ENCODE assay signal across 10 cellular contexts in the genomic region with DNA sequence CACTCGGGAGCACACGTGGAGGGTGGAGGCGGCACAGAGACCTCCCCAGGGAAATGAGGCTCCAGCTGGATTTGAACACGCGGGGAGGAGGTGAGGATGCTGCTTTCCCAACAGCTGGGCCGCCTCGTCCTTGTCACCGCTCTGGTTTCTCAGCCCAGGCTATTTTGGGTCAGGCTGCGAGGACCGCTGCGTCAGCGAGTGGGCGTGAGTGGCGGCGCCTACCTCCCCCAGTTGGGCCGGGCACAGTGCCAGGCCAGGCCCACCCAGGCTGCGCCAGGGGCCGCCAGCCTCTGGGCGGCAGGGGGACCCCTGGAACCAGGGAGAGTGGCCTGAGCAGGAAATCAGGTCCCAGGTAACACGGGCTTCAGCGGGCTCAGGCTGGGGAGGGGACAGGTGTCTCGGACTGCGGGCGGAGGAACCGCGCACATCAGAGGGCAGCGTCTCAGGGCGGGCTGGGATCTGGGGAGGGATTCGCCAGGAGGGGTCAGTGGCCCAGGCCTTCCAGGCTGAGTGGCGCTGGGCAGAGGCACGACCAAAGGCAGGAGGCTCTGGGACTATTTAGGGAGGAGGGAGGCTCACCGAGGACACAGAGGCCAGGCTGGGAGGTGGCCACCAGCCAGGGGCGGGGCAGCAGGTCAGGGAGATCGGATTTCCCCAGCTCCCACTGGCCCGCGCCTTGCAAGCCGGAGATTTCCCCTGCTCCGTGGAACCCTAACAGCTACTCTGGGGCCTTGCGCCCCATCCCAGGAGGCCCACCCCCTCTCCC.
DNase-seq lines count a peak whose midpoint lies in the region; ATAC-seq and TF ChIP-seq lines count a peak whose summit lies in the region.
"Had no signal": no experiment of that assay in that cellular context is flagged by ENCODE, and none has a peak within 500 bp of the region (broad histone marks: within the 10 kb centered on the region; RNA-seq: fewer than 3 reads in every experiment).

No MANE protein-coding gene starts in this region.

- no peak overlapping the region for H3K23ac ChIP-seq in mesendoderm (ENCODE audit: low read length)

- no peak overlapping the region for H3K18ac ChIP-seq in mesendoderm (ENCODE audit: low read length)

- no peak for TF ChIP-seq CTCF in foreskin keratinocyte (conservative IDR thresholded peaks at IDR 0.05)

- H3K79me1 ChIP-seq in mesendoderm (ENCODE audit: low read length), result no peaks in the 10 kb centered on the region

- peak overlapping the region; percentile 82 for H3K56ac ChIP-seq in mesendoderm (ENCODE audit: low read length)

- no peak overlapping the region for H3K4me3 Mint-ChIP-seq in activated naive CD8-positive, alpha-beta T cell treated with anti-CD3 and anti-CD28 coated beads, Interleukin-2, amount 10 ng/mL, durations not matched to agents 7 days and 5 days
- H3K4me3 Mint-ChIP-seq in activated naive CD8-positive, alpha-beta T cell treated with anti-CD3 and anti-CD28 coated beads, Interleukin-2, amount 50 U/mL, for 24 hours, result no peak overlapping the region
- H3K4me3 Mint-ChIP-seq: memory B cell had no signal

- H3K36me3 ChIP-seq in mesendoderm (ENCODE audit: control insufficient read depth, insufficient read depth, low read length), result no peaks in the 10 kb centered on the region
- H3K36me3 ChIP-seq in urinary bladder (ENCODE audit: insufficient read depth), result no peaks in the 10 kb centered on the region

- H4K5ac ChIP-seq in mesendoderm (ENCODE audit: low read length), result no peak overlapping the region

- H3K9me3 Mint-ChIP-seq in activated naive CD8-positive, alpha-beta T cell treated with anti-CD3 and anti-CD28 coated beads, Interleukin-2, amount 10 ng/mL, durations not matched to agents 7 days and 5 days, result no peaks in the 10 kb centered on the region
- H3K9me3 Mint-ChIP-seq in activated naive CD8-positive, alpha-beta T cell treated with anti-CD3 and anti-CD28 coated beads, Interleukin-2, amount 50 U/mL, for 24 hours, result no peaks in the 10 kb centered on the region

- no peak overlapping the region for H4K8ac ChIP-seq in mesendoderm (ENCODE audit: low read depth, low read length)

- peak overlapping the region; percentile 54 for H3K9ac ChIP-seq in mesendoderm (ENCODE audit: low read length)

- no CpG with 5 or more reads among the region's 39 CpGs for WGBS in mesendoderm (ENCODE audit: extremely low coverage, insufficient coverage, low lambda C conversion rate)
- WGBS in urinary bladder, result 8% methylated on average over 39 of the region's 39 CpGs

- peak overlapping the region; percentile 23 for H3K4me3 ChIP-seq in mesendoderm (ENCODE audit: low read length)
- peak overlapping the region; percentile 7 for H3K4me3 ChIP-seq in urinary bladder (ENCODE audit: low read depth, low read length)

- H3K4ac ChIP-seq in mesendoderm (ENCODE audit: low read depth, low read length), result no peak overlapping the region

- H3K27me3 ChIP-seq in foreskin keratinocyte (peaks cover 25% of the 10 kb centered on the region), mesendoderm (ENCODE audit: insufficient read depth, low read length, poor library complexity) (no peaks in the 10 kb centered on the region)

- H3K27ac ChIP-seq in foreskin keratinocyte, result no peak overlapping the region
- peak overlapping the region; percentile 17 for H3K27ac ChIP-seq in mesendoderm (ENCODE audit: low read depth, low read length)
- H3K27ac ChIP-seq in urinary bladder (ENCODE audit: low read depth), result peak overlapping the region; percentile 58

- H3K27ac Mint-ChIP-seq in activated naive CD8-positive, alpha-beta T cell treated with anti-CD3 and anti-CD28 coated beads, Interleukin-2, amount 10 ng/mL, durations not matched to agents 7 days and 5 days, result no peak overlapping the region
- no peak overlapping the region for H3K27ac Mint-ChIP-seq in activated naive CD8-positive, alpha-beta T cell treated with anti-CD3 and anti-CD28 coated beads, Interleukin-2, amount 50 U/mL, for 24 hours
- H3K27ac Mint-ChIP-seq: memory B cell had no signal

- H2BK120ac ChIP-seq in mesendoderm (ENCODE audit: low read depth, low read length), result no peak overlapping the region

- no peaks in the 10 kb centered on the region for H3K4me1 Mint-ChIP-seq in activated naive CD8-positive, alpha-beta T cell treated with anti-CD3 and anti-CD28 coated beads, Interleukin-2, amount 10 ng/mL, durations not matched to agents 7 days and 5 days
- H3K4me1 Mint-ChIP-seq in activated naive CD8-positive, alpha-beta T cell treated with anti-CD3 and anti-CD28 coated beads, Interleukin-2, amount 50 U/mL, for 24 hours, result no peaks in the 10 kb centered on the region
- H3K4me1 Mint-ChIP-seq: memory B cell had no signal

- H3K4me1 ChIP-seq in foreskin keratinocyte (no peaks in the 10 kb centered on the region), mesendoderm (ENCODE audit: control insufficient read depth, low read depth, low read length) (peaks cover 4% of the 10 kb centered on the region), urinary bladder (ENCODE audit: insufficient read depth) (no peaks in the 10 kb centered on the region)

- H2AK5ac ChIP-seq in mesendoderm (ENCODE audit: low read length), result no peak overlapping the region

- H3K4me2 ChIP-seq in mesendoderm (ENCODE audit: low read length), result peak overlapping the region; percentile 85

- H3K79me2 ChIP-seq in mesendoderm (ENCODE audit: control insufficient read depth, insufficient read depth, low read length), result no peaks in the 10 kb centered on the region

- no peak overlapping the region for H2BK15ac ChIP-seq in mesendoderm (replicated peaks; ENCODE audit: low read depth)

- POLR2A ChIA-PET in activated naive CD8-positive, alpha-beta T cell treated with anti-CD3 and anti-CD28 coated beads, Interleukin-2, amount 10 ng/mL, durations not matched to agents 7 days and 5 days (lab: Charles Lee), result no interaction called here

- H3K36me3 Mint-ChIP-seq in activated naive CD8-positive, alpha-beta T cell treated with anti-CD3 and anti-CD28 coated beads, Interleukin-2, amount 10 ng/mL, durations not matched to agents 7 days and 5 days, result no peaks in the 10 kb centered on the region
- no peaks in the 10 kb centered on the region for H3K36me3 Mint-ChIP-seq in activated naive CD8-positive, alpha-beta T cell treated with anti-CD3 and anti-CD28 coated beads, Interleukin-2, amount 50 U/mL, for 24 hours (ENCODE audit: low read depth)
- H3K36me3 Mint-ChIP-seq: memory B cell had no signal

- ATAC-seq in activated naive CD8-positive, alpha-beta T cell treated with anti-CD3 and anti-CD28 coated beads, Interleukin-2, amount 10 ng/mL, durations not matched to agents 7 days and 5 days (ENCODE audit: low read depth), result no peak
- ATAC-seq in activated naive CD8-positive, alpha-beta T cell treated with anti-CD3 and anti-CD28 coated beads, Interleukin-2, amount 50 U/mL, for 24 hours, result no peak
- ATAC-seq in foreskin keratinocyte (peak; percentile 34), HG02852 (IDR thresholded peaks at IDR 0.05; ENCODE audit: unreplicated experiment) (no peak), GM19324 (IDR thresholded peaks at IDR 0.05; ENCODE audit: low FRiP score, unreplicated experiment) (no peak)

- DNase-seq in activated naive CD8-positive, alpha-beta T cell treated with anti-CD3 and anti-CD28 coated beads, Interleukin-2, amount 10 ng/mL, durations not matched to agents 7 days and 5 days, result peak; percentile 21
- DNase-seq in activated naive CD8-positive, alpha-beta T cell treated with anti-CD3 and anti-CD28 coated beads, Interleukin-2, amount 50 U/mL, for 24 hours, result no peak
- DNase-seq in foreskin keratinocyte (no peak), mesendoderm (peak; percentile 65), RKO (ENCODE audit: low spot score) (no peak)
- DNase-seq: NCI-H187 had no signal

- H2BK5ac ChIP-seq in mesendoderm (ENCODE audit: low read length), result no peak overlapping the region

- peaks cover 21% of the 10 kb centered on the region for H3K27me3 Mint-ChIP-seq in activated naive CD8-positive, alpha-beta T cell treated with anti-CD3 and anti-CD28 coated beads, Interleukin-2, amount 10 ng/mL, durations not matched to agents 7 days and 5 days
- peaks cover 5% of the 10 kb centered on the region for H3K27me3 Mint-ChIP-seq in activated naive CD8-positive, alpha-beta T cell treated with anti-CD3 and anti-CD28 coated beads, Interleukin-2, amount 50 U/mL, for 24 hours

Comparison
In these comparisons a context has a peak if more than half of its experiments do, and no peak if none do; other contexts are left out.
1. DNase-seq: peak in activated naive CD8-positive, alpha-beta T cell treated with anti-CD3 and anti-CD28 coated beads, Interleukin-2, amount 10 ng/mL, durations not matched to agents 7 days and 5 days (single experiment) and mesendoderm (single experiment); none in activated naive CD8-positive, alpha-beta T cell treated with anti-CD3 and anti-CD28 coated beads, Interleukin-2, amount 50 U/mL, for 24 hours (single experiment), foreskin keratinocyte (0 of 2) and RKO (single experiment).